ENCODE assay signal across 18 cellular contexts in the genomic region with DNA sequence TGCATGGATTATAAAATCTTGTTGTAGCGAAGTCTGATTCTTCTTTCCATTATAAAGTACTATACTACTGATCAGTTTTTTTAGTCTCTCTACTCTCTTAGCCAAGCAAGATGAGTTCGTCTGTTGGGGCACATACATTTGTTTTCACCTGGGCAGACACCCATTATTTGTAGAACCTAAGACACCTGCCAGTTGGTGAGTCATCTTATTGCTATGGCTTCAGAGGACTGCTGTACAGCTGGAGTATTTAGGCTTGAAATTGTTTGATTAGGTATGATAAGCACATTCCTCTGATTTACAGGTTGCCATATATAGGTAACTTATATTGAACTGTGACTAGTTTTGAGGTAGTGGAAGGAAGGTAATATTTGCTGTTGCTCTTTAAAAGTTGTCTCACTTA. TPM values are rescaled to one million over a fixed set of nuclear protein-coding genes. Genes with fewer than 3 reads are reported as not detected.
DNase-seq lines count a peak whose midpoint lies in the region; ATAC-seq and TF ChIP-seq lines count a peak whose summit lies in the region.
"Had no signal": no experiment of that assay in that cellular context is flagged by ENCODE, and none has a peak within 500 bp of the region (broad histone marks: within the 10 kb centered on the region; RNA-seq: fewer than 3 reads in every experiment).

No MANE protein-coding gene starts in this region.

- no peaks in the 10 kb centered on the region for H3K9me3 Mint-ChIP-seq in Calu3 (ENCODE audit: low read depth, unreplicated experiment)
- H3K9me3 Mint-ChIP-seq in activated T-helper 1 cell treated with anti-CD3 and anti-CD28 coated beads, Interleukin-12 subunit alpha, Interleukin-12 subunit beta, Interleukin-2, Interleukin-4 antibody, amounts not matched to agents 30 ng/mL and 10 ng/mL and 1 ng/mL, durations not matched to agents 14 hours and 24 hours and 36 hours, result no peaks in the 10 kb centered on the region
- H3K9me3 Mint-ChIP-seq: naive thymus-derived CD8-positive, alpha-beta T cell; T-cell had no signal

- peak overlapping the region; percentile 67 for H3K27ac Mint-ChIP-seq in Calu3 (ENCODE audit: unreplicated experiment)
- H3K27ac Mint-ChIP-seq in activated T-helper 1 cell treated with anti-CD3 and anti-CD28 coated beads, Interleukin-12 subunit alpha, Interleukin-12 subunit beta, Interleukin-2, Interleukin-4 antibody, amounts not matched to agents 30 ng/mL and 10 ng/mL and 1 ng/mL, durations not matched to agents 14 hours and 24 hours and 36 hours, result peak overlapping the region; percentile 69
- no peak overlapping the region for H3K27ac Mint-ChIP-seq in T-helper 17 cell
- H3K27ac Mint-ChIP-seq: T-cell had no signal

- peaks cover 72% of the 10 kb centered on the region for H3K36me3 ChIP-seq in Karpas-422 (ENCODE audit: insufficient read depth, low read length)

- H3K27me3 Mint-ChIP-seq in Calu3 (ENCODE audit: unreplicated experiment) (no peaks in the 10 kb centered on the region), T-helper 17 cell (no peaks in the 10 kb centered on the region)
- H3K27me3 Mint-ChIP-seq in activated T-helper 1 cell treated with anti-CD3 and anti-CD28 coated beads, Interleukin-12 subunit alpha, Interleukin-12 subunit beta, Interleukin-2, Interleukin-4 antibody, amounts not matched to agents 30 ng/mL and 10 ng/mL and 1 ng/mL, durations not matched to agents 14 hours and 24 hours and 36 hours (ENCODE audit: insufficient read depth), result no peaks in the 10 kb centered on the region
- H3K27me3 Mint-ChIP-seq: naive thymus-derived CD8-positive, alpha-beta T cell; T-cell had no signal

- H3K9me2 ChIP-seq in Karpas-422 (replicated peaks; ENCODE audit: insufficient read depth, low read length), result no peaks in the 10 kb centered on the region

- DNase-seq in Calu3, result no peak
- DNase-seq in Karpas-422, result peak; percentile 37
- DNase-seq in activated T-helper 1 cell treated with anti-CD3 and anti-CD28 coated beads, Interleukin-12 subunit alpha, Interleukin-12 subunit beta, Interleukin-2, Interleukin-4 antibody, amounts not matched to agents 30 ng/mL and 10 ng/mL and 1 ng/mL, durations not matched to agents 14 hours and 24 hours and 36 hours (ENCODE audit: low spot score), result no peak
- DNase-seq in left lobe of liver (ENCODE audit: low spot score), result no peak
- DNase-seq in stimulated activated CD4-positive, alpha-beta T cell treated with anti-CD3 and anti-CD28 coated beads, Interleukin-4, amount 100 ng/mL, for 4 hours, result no peak
- no peak for DNase-seq in NCI-H1694 treated with DMSO at 0.1 percent for 48 hours (lab: John Stamatoyannopoulos, UW)
- no peak for DNase-seq in T-helper 17 cell
- DNase-seq: activated T-cell treated with anti-CD3 and anti-CD28 coated beads, Interleukin-2, amount 50 U/mL, for 48 hours; aorta; HCEC 1CT; kidney glomerular epithelial cell; naive thymus-derived CD8-positive, alpha-beta T cell; NCI-H1436 treated with DMSO at 0.1 percent for 48 hours; sigmoid colon; T-cell had no signal

- peaks cover 37% of the 10 kb centered on the region for H4K20me1 ChIP-seq in Karpas-422 (ENCODE audit: insufficient read depth, low read depth, low read length)

- H3K4me2 ChIP-seq in Karpas-422 (ENCODE audit: low read depth, low read length, poor library complexity, severe bottlenecking), result no peak overlapping the region
- H3K4me2 ChIP-seq: BLaER1 had no signal

- H3K79me2 ChIP-seq in Karpas-422 (ENCODE audit: low read length), result peaks cover 99% of the 10 kb centered on the region

- peaks cover 14% of the 10 kb centered on the region for H3K4me1 Mint-ChIP-seq in Calu3 (ENCODE audit: low read depth, unreplicated experiment)
- H3K4me1 Mint-ChIP-seq in activated T-helper 1 cell treated with anti-CD3 and anti-CD28 coated beads, Interleukin-12 subunit alpha, Interleukin-12 subunit beta, Interleukin-2, Interleukin-4 antibody, amounts not matched to agents 30 ng/mL and 10 ng/mL and 1 ng/mL, durations not matched to agents 14 hours and 24 hours and 36 hours (ENCODE audit: low read depth), result peaks cover 29% of the 10 kb centered on the region
- peaks cover 15% of the 10 kb centered on the region for H3K4me1 Mint-ChIP-seq in T-helper 17 cell

- H3K4me1 ChIP-seq in Karpas-422 (ENCODE audit: low read length), result peaks cover 37% of the 10 kb centered on the region

- intact Hi-C loops in Calu3 (cut with micrococcal nuclease; ENCODE audit: unreplicated experiment), result no loop called here
- intact Hi-C loops in activated T-helper 1 cell treated with anti-CD3 and anti-CD28 coated beads, Interleukin-12 subunit alpha, Interleukin-12 subunit beta, Interleukin-2, Interleukin-4 antibody, amounts not matched to agents 30 ng/mL and 10 ng/mL and 1 ng/mL, durations not matched to agents 14 hours and 24 hours and 36 hours (cut with micrococcal nuclease), result loop anchor here (2.0 kb wide), 1 partner anchor 16 kb away; no protein-coding TSS in a partner anchor

- H3K9me3 ChIP-seq in Karpas-422 (ENCODE audit: low read length) (no peaks in the 10 kb centered on the region), T-helper 17 cell (ENCODE audit: control insufficient read depth, low read length, poor library complexity, severe bottlenecking) (no peaks in the 10 kb centered on the region)
- H3K9me3 ChIP-seq: BLaER1, gastroesophageal sphincter, sigmoid colon had no signal

- H3K27ac ChIP-seq in Karpas-422 (ENCODE audit: low read length), result peak overlapping the region; percentile 54; the same call in 1 of the 2 replicates
- H3K27ac ChIP-seq: BLaER1, gastroesophageal sphincter, sigmoid colon had no signal

- CTCF ChIA-PET in Calu3 (lab: Charles Lee), result interaction anchor here (1.0 kb wide), 2 partner anchors 140 to 153 kb away, joined by 3 read pairs; no protein-coding TSS in a partner anchor

- no peak overlapping the region for H3K9ac ChIP-seq in Karpas-422 (ENCODE audit: low read length)
- H3K9ac ChIP-seq: BLaER1 had no signal

- no peak overlapping the region for H2AFZ ChIP-seq in Karpas-422 (ENCODE audit: low read length)

- no peak for TF ChIP-seq CTCF in Calu3 (IDR thresholded peaks at IDR 0.05; ENCODE audit: unreplicated experiment)

- BruUV-seq in Calu3 (replicated peaks; lab: Mats Ljungman, UMichigan), result no TSS peak

- H3K27me3 ChIP-seq in Karpas-422 (ENCODE audit: low read length), result no peaks in the 10 kb centered on the region
- H3K27me3 ChIP-seq: BLaER1, gastroesophageal sphincter, sigmoid colon had no signal

- peak; percentile 61 for ATAC-seq in left lobe of liver
- no peak for ATAC-seq in T-helper 17 cell
- ATAC-seq in activated CD4-positive, CD25-positive, alpha-beta regulatory T cell treated with anti-CD3 and anti-CD28 coated beads, Interleukin-2, amount 50 U/mL, for 24 hours, result no peak
- ATAC-seq: gastroesophageal sphincter; naive thymus-derived CD8-positive, alpha-beta T cell; T-cell had no signal

- peaks cover 6% of the 10 kb centered on the region for H3K36me3 Mint-ChIP-seq in Calu3 (ENCODE audit: insufficient read depth, unreplicated experiment)
- peaks cover 38% of the 10 kb centered on the region for H3K36me3 Mint-ChIP-seq in activated T-helper 1 cell treated with anti-CD3 and anti-CD28 coated beads, Interleukin-12 subunit alpha, Interleukin-12 subunit beta, Interleukin-2, Interleukin-4 antibody, amounts not matched to agents 30 ng/mL and 10 ng/mL and 1 ng/mL, durations not matched to agents 14 hours and 24 hours and 36 hours (ENCODE audit: low read depth)
- no peaks in the 10 kb centered on the region for H3K36me3 Mint-ChIP-seq in T-helper 17 cell (ENCODE audit: low read depth)

- no peak overlapping the region for H3K4me3 ChIP-seq in Karpas-422 (ENCODE audit: low read length)
- H3K4me3 ChIP-seq: BLaER1, gastroesophageal sphincter, sigmoid colon had no signal

- H3K4me3 Mint-ChIP-seq in Calu3 (ENCODE audit: low read depth, unreplicated experiment) (no peak overlapping the region), T-helper 17 cell (no peak overlapping the region)
- H3K4me3 Mint-ChIP-seq in activated T-helper 1 cell treated with anti-CD3 and anti-CD28 coated beads, Interleukin-12 subunit alpha, Interleukin-12 subunit beta, Interleukin-2, Interleukin-4 antibody, amounts not matched to agents 30 ng/mL and 10 ng/mL and 1 ng/mL, durations not matched to agents 14 hours and 24 hours and 36 hours, result no peak overlapping the region
- H3K4me3 Mint-ChIP-seq: naive thymus-derived CD8-positive, alpha-beta T cell; T-cell had no signal

RNA-seq across cellular contexts. Expression of gene RBM15, which starts 17.2 kb away (rescaled TPM):
- 35.6 and 36.7 TPM in 2 replicates for total RNA-seq in Calu3 (2022)
- total RNA-seq in Karpas-422 (2014; rRNA removed; shearing (Covaris generic); ENCODE audit: low replicate concordance), result 101 and 150 TPM in 2 replicates
- total RNA-seq in activated T-helper 1 cell treated with anti-CD3 and anti-CD28 coated beads, Interleukin-12 subunit alpha, Interleukin-12 subunit beta, Interleukin-2, Interleukin-4 antibody, amounts not matched to agents 30 ng/mL and 10 ng/mL and 1 ng/mL, durations not matched to agents 14 hours and 24 hours and 36 hours, result 58.5 and 59.0 TPM in 2 replicates
- 9.6 TPM for total RNA-seq in left lobe of liver
- total RNA-seq in T-helper 17 cell, result 10 to 100 TPM; 40.5 to 45.2 TPM

RNA-seq across cellular contexts. Expression of gene SLC16A4, which starts 34.4 kb away (rescaled TPM):
- total RNA-seq in Calu3 (2022) (0.83 and 1.2 TPM in 2 replicates), left lobe of liver (3.5 TPM), T-helper 17 cell (under 1 TPM; 0.20 to 0.29 TPM)
- total RNA-seq in Karpas-422 (2014; rRNA removed; shearing (Covaris generic); ENCODE audit: low replicate concordance), result 51.4 and 116 TPM in 2 replicates
- 0.16 and 0.39 TPM in 2 replicates for total RNA-seq in activated T-helper 1 cell treated with anti-CD3 and anti-CD28 coated beads, Interleukin-12 subunit alpha, Interleukin-12 subunit beta, Interleukin-2, Interleukin-4 antibody, amounts not matched to agents 30 ng/mL and 10 ng/mL and 1 ng/mL, durations not matched to agents 14 hours and 24 hours and 36 hours

RNA-seq across cellular contexts. Expression of gene LAMTOR5, which starts 51.1 kb away (rescaled TPM):
- total RNA-seq in Calu3 (2022) (85.6 and 87.4 TPM in 2 replicates), left lobe of liver (49.8 TPM), T-helper 17 cell (10 to 100 TPM; 78.2 to 79.1 TPM)
- 352 and 401 TPM in 2 replicates for total RNA-seq in Karpas-422 (2014; rRNA removed; shearing (Covaris generic); ENCODE audit: low replicate concordance)
- total RNA-seq in activated T-helper 1 cell treated with anti-CD3 and anti-CD28 coated beads, Interleukin-12 subunit alpha, Interleukin-12 subunit beta, Interleukin-2, Interleukin-4 antibody, amounts not matched to agents 30 ng/mL and 10 ng/mL and 1 ng/mL, durations not matched to agents 14 hours and 24 hours and 36 hours, result 163 and 184 TPM in 2 replicates

Comparison
In these comparisons a context has a peak if more than half of its experiments do, and no peak if none do; other contexts are left out.
1. RNA of gene SLC16A4, which starts 34.4 kb away (total RNA-seq): 51.4 to 116 TPM in Karpas-422; 3.5 TPM in left lobe of liver (single experiment), 0.83 to 1.2 TPM in Calu3, 0.20 to 0.29 TPM in T-helper 17 cell and 0.16 to 0.39 TPM in activated T-helper 1 cell treated with anti-CD3 and anti-CD28 coated beads, Interleukin-12 subunit alpha, Interleukin-12 subunit beta, Interleukin-2, Interleukin-4 antibody, amounts not matched to agents 30 ng/mL and 10 ng/mL and 1 ng/mL, durations not matched to agents 14 hours and 24 hours and 36 hours; every median in the first group is over 10 times any median in the second.